Comparison of ENCODE assay signal across 8 cellular contexts in the genomic region with DNA sequence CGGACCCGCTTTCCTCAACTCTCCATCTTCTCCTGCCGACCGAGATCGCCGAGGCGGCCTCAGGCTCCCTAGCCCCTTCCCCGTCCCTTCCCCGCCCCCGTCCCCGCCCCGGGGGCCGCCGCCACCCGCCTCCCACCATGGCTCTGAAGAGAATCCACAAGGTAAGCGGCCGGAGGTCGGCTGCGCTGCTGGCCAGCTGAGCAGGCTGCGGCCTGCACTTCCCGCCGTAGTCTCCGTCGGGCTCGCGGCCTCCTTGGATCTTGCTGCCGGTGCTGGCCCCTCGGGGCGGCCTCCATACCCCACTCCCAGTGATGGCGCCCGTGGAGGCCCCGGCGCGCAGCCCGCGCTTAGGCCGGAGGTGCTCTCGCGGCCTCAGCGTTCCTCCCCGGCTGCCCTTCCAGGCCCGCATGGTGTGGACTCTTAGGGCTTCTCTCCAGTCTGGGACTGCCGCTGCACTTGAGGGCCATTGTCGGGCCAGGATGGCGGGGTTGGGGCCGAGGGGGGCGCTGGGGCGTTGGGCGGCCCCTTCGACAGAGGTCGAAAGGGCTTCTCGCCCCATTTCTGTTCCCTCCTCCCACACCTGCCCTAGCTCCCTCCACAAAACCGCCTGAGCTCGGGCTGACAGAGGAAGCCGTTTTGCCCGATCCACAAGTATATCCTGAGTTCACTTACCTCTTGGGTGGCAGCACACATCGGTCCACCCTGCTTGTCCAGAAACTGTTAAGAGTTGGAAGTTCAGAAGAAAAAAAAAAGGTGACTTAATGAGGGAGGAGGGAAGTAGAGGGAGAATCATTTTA. TPM values are rescaled to one million over a fixed set of nuclear protein-coding genes. Genes with fewer than 3 reads are reported as not detected.
DNase-seq lines count a peak whose midpoint lies in the region; ATAC-seq and TF ChIP-seq lines count a peak whose summit lies in the region.

No MANE protein-coding gene starts in this region.

- intact Hi-C loops in activated T-helper 2 cell treated with anti-CD3 and anti-CD28 coated beads, Interferon-gamma antibody, Interleukin-2, Interleukin-4, amounts not matched to agents 10 μg/mL and 5 μg/mL and 100 μg/mL, durations not matched to agents 14 hours and 24 hours and 36 hours (cut with micrococcal nuclease), result loop anchor here (1.0 to 10.0 kb wide), 10 partner anchors 43 to 1385 kb away; partner anchors contain the start of genes ANKHD1, BRD8, DNAJC18 and KIF20A
- intact Hi-C loops in upper lobe of right lung (cut with DNase I), result no loop called here

- no peaks in the 10 kb centered on the region for H3K9me3 Mint-ChIP-seq in activated T-helper 2 cell treated with anti-CD3 and anti-CD28 coated beads, Interferon-gamma antibody, Interleukin-2, Interleukin-4, amounts not matched to agents 10 μg/mL and 5 μg/mL and 100 μg/mL, durations not matched to agents 14 hours and 24 hours and 36 hours

- H3K27ac ChIP-seq in upper lobe of right lung, result peak overlapping the region; percentile 96

- H3K4me1 Mint-ChIP-seq in activated T-helper 2 cell treated with anti-CD3 and anti-CD28 coated beads, Interferon-gamma antibody, Interleukin-2, Interleukin-4, amounts not matched to agents 10 μg/mL and 5 μg/mL and 100 μg/mL, durations not matched to agents 14 hours and 24 hours and 36 hours (ENCODE audit: low read depth), result peaks cover 38% of the 10 kb centered on the region

- peaks cover 42% of the 10 kb centered on the region for H3K36me3 Mint-ChIP-seq in activated T-helper 2 cell treated with anti-CD3 and anti-CD28 coated beads, Interferon-gamma antibody, Interleukin-2, Interleukin-4, amounts not matched to agents 10 μg/mL and 5 μg/mL and 100 μg/mL, durations not matched to agents 14 hours and 24 hours and 36 hours (ENCODE audit: low read depth)

- no peak for TF ChIP-seq CTCF in upper lobe of right lung (IDR thresholded peaks at IDR 0.05)

- no peaks in the 10 kb centered on the region for H3K27me3 ChIP-seq in upper lobe of right lung

- peaks cover 41% of the 10 kb centered on the region for H3K4me1 ChIP-seq in upper lobe of right lung

- peak; percentile 39 for DNase-seq in NCI-H82 (lab: John Stamatoyannopoulos, UW)
- no peak for DNase-seq in NCI-H82 treated with DMSO at 0.1 percent for 48 hours (lab: John Stamatoyannopoulos, UW; ENCODE audit: unreplicated experiment)
- peak; percentile 40 for DNase-seq in NCI-H748 treated with DMSO at 0.1 percent for 48 hours (lab: John Stamatoyannopoulos, UW)
- DNase-seq in activated T-helper 2 cell treated with anti-CD3 and anti-CD28 coated beads, Interferon-gamma antibody, Interleukin-2, Interleukin-4, amounts not matched to agents 10 μg/mL and 5 μg/mL and 100 μg/mL, durations not matched to agents 14 hours and 24 hours and 36 hours (ENCODE audit: low spot score), result no peak
- DNase-seq in germinal center (ENCODE audit: low spot score), result peak; percentile 57
- DNase-seq in nucleus accumbens (lab: John Stamatoyannopoulos, UW), result peak in 41 of 56 donors; percentile 25 to 75 (median 58)
- peak; percentile 75 for DNase-seq in upper lobe of right lung

- H3K27ac Mint-ChIP-seq in activated T-helper 2 cell treated with anti-CD3 and anti-CD28 coated beads, Interferon-gamma antibody, Interleukin-2, Interleukin-4, amounts not matched to agents 10 μg/mL and 5 μg/mL and 100 μg/mL, durations not matched to agents 14 hours and 24 hours and 36 hours, result peak overlapping the region; percentile 85

- peak overlapping the region; percentile 89 for H3K4me3 ChIP-seq in upper lobe of right lung

- ATAC-seq in HG02884 (IDR thresholded peaks at IDR 0.05; ENCODE audit: unreplicated experiment) (peak; percentile 17), upper lobe of right lung (peak; percentile 54)

- H3K36me3 ChIP-seq in upper lobe of right lung, result no peaks in the 10 kb centered on the region

- H3K9me3 ChIP-seq in upper lobe of right lung, result no peaks in the 10 kb centered on the region

- H3K4me3 Mint-ChIP-seq in activated T-helper 2 cell treated with anti-CD3 and anti-CD28 coated beads, Interferon-gamma antibody, Interleukin-2, Interleukin-4, amounts not matched to agents 10 μg/mL and 5 μg/mL and 100 μg/mL, durations not matched to agents 14 hours and 24 hours and 36 hours (ENCODE audit: low read depth), result peak overlapping the region; percentile 93

- no peaks in the 10 kb centered on the region for H3K27me3 Mint-ChIP-seq in activated T-helper 2 cell treated with anti-CD3 and anti-CD28 coated beads, Interferon-gamma antibody, Interleukin-2, Interleukin-4, amounts not matched to agents 10 μg/mL and 5 μg/mL and 100 μg/mL, durations not matched to agents 14 hours and 24 hours and 36 hours (ENCODE audit: low read depth)

RNA-seq across cellular contexts. Expression of gene UBE2D2, which starts 0.7 kb away (rescaled TPM):
- 249 and 262 TPM in 2 replicates for total RNA-seq in activated T-helper 2 cell treated with anti-CD3 and anti-CD28 coated beads, Interferon-gamma antibody, Interleukin-2, Interleukin-4, amounts not matched to agents 10 μg/mL and 5 μg/mL and 100 μg/mL, durations not matched to agents 14 hours and 24 hours and 36 hours
- total RNA-seq in upper lobe of right lung, result 95.9 TPM

Comparison
In these comparisons a context has a peak if more than half of its experiments do, and no peak if none do; other contexts are left out.
1. DNase-seq: peak in NCI-H82 (single experiment), NCI-H748 treated with DMSO at 0.1 percent for 48 hours (single experiment), germinal center (single experiment), nucleus accumbens (41 of 56) and upper lobe of right lung (single experiment); none in NCI-H82 treated with DMSO at 0.1 percent for 48 hours (single experiment) and activated T-helper 2 cell treated with anti-CD3 and anti-CD28 coated beads, Interferon-gamma antibody, Interleukin-2, Interleukin-4, amounts not matched to agents 10 μg/mL and 5 μg/mL and 100 μg/mL, durations not matched to agents 14 hours and 24 hours and 36 hours (single experiment).